Comparison of ENCODE assay signal across 9 cellular contexts in the genomic region with DNA sequence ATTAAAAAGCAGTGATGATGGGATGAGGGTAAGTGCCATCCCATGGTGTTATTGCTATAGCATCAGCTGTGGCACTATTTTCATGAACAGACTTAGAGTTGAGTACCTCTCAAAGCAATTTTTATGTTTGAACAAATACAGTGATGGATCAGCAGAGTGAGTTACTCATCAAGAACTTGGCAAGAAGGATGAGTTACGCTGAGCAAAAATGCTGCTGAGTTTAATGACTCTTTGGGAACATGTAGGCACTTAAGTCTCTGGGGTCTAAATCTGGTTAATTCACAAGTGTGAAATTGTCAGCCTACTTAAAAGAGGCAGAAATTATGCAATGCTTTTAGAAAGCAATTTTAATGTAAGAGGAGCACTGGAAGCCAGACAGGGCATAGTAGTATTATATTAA.
A peak's percentile ranks its signal among the peaks of the same experiment; 100 is the strongest.
DNase-seq lines count a peak whose midpoint lies in the region; ATAC-seq and TF ChIP-seq lines count a peak whose summit lies in the region.
"Had no signal": no experiment of that assay in that cellular context is flagged by ENCODE, and none has a peak within 500 bp of the region (broad histone marks: within the 10 kb centered on the region; RNA-seq: fewer than 3 reads in every experiment).

No MANE protein-coding gene starts in this region.

- no peak for TF ChIP-seq EP300 in esophagus muscularis mucosa (IDR thresholded peaks at IDR 0.05)

- H3K27me3 ChIP-seq in adipocyte (replicated peaks; ENCODE audit: control insufficient read depth, insufficient read depth, low read length) = no peaks in the 10 kb centered on the region
- H3K27me3 ChIP-seq in esophagus muscularis mucosa = no peaks in the 10 kb centered on the region
- H3K27me3 ChIP-seq: right lobe of liver had no signal

- H3K4me1 ChIP-seq in adipocyte (ENCODE audit: control insufficient read depth, insufficient read depth, low read length) = peaks cover 6% of the 10 kb centered on the region
- no peaks in the 10 kb centered on the region for H3K4me1 ChIP-seq in esophagus muscularis mucosa
- H3K4me1 ChIP-seq: right lobe of liver had no signal

- intact Hi-C loops in esophagus muscularis mucosa (cut with DNase I) = no loop called here

- no peak for TF ChIP-seq CTCF in esophagus muscularis mucosa (IDR thresholded peaks at IDR 0.05)

- no peaks in the 10 kb centered on the region for H3K36me3 ChIP-seq in adipocyte (ENCODE audit: control insufficient read depth, insufficient read depth, low read length, severe bottlenecking)
- no peaks in the 10 kb centered on the region for H3K36me3 ChIP-seq in esophagus muscularis mucosa
- H3K36me3 ChIP-seq: right lobe of liver had no signal

- H3K9me3 ChIP-seq in adipocyte (ENCODE audit: control insufficient read depth, low read length) (no peaks in the 10 kb centered on the region), esophagus muscularis mucosa (no peaks in the 10 kb centered on the region)
- H3K9me3 ChIP-seq: right lobe of liver had no signal

- ATAC-seq in left lobe of liver = no peak
- no peak for ATAC-seq in GM18520 (IDR thresholded peaks at IDR 0.05; ENCODE audit: unreplicated experiment)
- ATAC-seq: right lobe of liver had no signal

- no peak overlapping the region for H3K27ac ChIP-seq in esophagus muscularis mucosa (replicated peaks in 1 of 4)
- H3K27ac ChIP-seq: right lobe of liver had no signal

- TF ChIP-seq POLR2A in esophagus muscularis mucosa (IDR thresholded peaks at IDR 0.05; ENCODE audit: low read depth) = no peak

- no peak overlapping the region for H3K9ac ChIP-seq in adipocyte (ENCODE audit: low read length)

- WGBS in esophagus muscularis mucosa = 84% methylated on average over 1 of the region's 1 CpG

- H3K4me3 ChIP-seq in adipocyte (ENCODE audit: low read length) (no peak overlapping the region), esophagus muscularis mucosa (no peak overlapping the region)
- H3K4me3 ChIP-seq: right lobe of liver had no signal

- DNase-seq in NCI-H510A treated with DMSO at 0.1 percent for 48 hours (lab: John Stamatoyannopoulos, UW) (peak; percentile 14), NCI-H510A (lab: John Stamatoyannopoulos, UW) (no peak), NCI-H1105 (lab: John Stamatoyannopoulos, UW) (peak; percentile 53), adipocyte (ENCODE audit: low read depth) (peak; percentile 39), non-pigmented ciliary epithelial cell (ENCODE audit: low read depth) (peak; percentile 20), left lobe of liver (ENCODE audit: low spot score) (no peak), esophagus muscularis mucosa (ENCODE audit: extremely low spot score) (no peak)
- DNase-seq: right lobe of liver had no signal

Comparison
In these comparisons a context has a peak if more than half of its experiments do, and no peak if none do; other contexts are left out.
1. DNase-seq: peak in NCI-H510A treated with DMSO at 0.1 percent for 48 hours (single experiment), NCI-H1105 (single experiment), adipocyte (single experiment) and non-pigmented ciliary epithelial cell (single experiment); none in NCI-H510A (single experiment), left lobe of liver (single experiment) and esophagus muscularis mucosa (single experiment).